16 cellular contexts compared by ENCODE assay signal in the genomic region with DNA sequence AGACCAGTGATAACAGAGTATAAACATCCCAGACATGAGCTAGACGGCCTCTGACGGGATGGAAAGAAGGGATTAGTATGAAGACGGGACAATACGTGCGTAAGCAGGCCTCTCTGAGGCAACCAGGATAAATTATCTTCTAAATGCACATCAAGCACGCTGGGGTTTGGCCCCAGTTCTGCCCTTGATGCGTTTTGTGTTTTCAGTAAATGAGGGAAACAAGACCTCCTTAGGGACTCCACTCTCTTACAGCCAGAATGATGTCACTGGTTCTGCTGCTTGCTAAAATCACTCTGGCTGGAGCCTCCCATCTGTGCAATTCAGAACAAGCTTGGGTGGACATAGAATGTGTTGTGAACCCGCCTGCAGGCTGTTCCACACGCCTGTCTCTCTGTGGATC.
DNase-seq lines count a peak whose midpoint lies in the region; ATAC-seq and TF ChIP-seq lines count a peak whose summit lies in the region.
"Had no signal": no experiment of that assay in that cellular context is flagged by ENCODE, and none has a peak within 500 bp of the region (broad histone marks: within the 10 kb centered on the region; RNA-seq: fewer than 3 reads in every experiment).

No MANE protein-coding gene starts in this region.

- DNase-seq in SK-N-SH (peak; percentile 17), neuronal stem cell (ENCODE audit: low spot score) (no peak), aorta (peak; percentile 73 to 77), NCI-H524 treated with DMSO at 0.1 percent for 48 hours (lab: John Stamatoyannopoulos, UW) (no peak), HUDEP-2 (lab: John Stamatoyannopoulos, UW; ENCODE audit: unreplicated experiment in 76 of 76) (no peak)
- DNase-seq: ACHN; activated CD4-positive, alpha-beta memory T cell treated with anti-CD3 and anti-CD28 coated beads, Interleukin-2, amount 10 ng/mL, durations not matched to agents 7 days and 5 days; activated effector memory CD4-positive, alpha-beta T cell treated with anti-CD3 and anti-CD28 coated beads, Interleukin-2, amount 50 U/mL, for 16 hours; erythroblast; islet precursor cell; spleen; T1000 had no signal

- no peak overlapping the region for H3K18ac ChIP-seq in neuronal stem cell (ENCODE audit: low read length)

- H2BK12ac ChIP-seq in neuronal stem cell (ENCODE audit: low read length) = no peak overlapping the region

- H4K91ac ChIP-seq in neuronal stem cell (ENCODE audit: low read depth, low read length, poor library complexity) = no peak overlapping the region

- H3K4me2 ChIP-seq in SK-N-SH = no peak overlapping the region
- H3K4me2 ChIP-seq in neuronal stem cell (ENCODE audit: insufficient read depth, low read length, poor library complexity, severe bottlenecking) = no peak overlapping the region

- H3K36me3 ChIP-seq in SK-N-SH (replicated peaks in 1 of 2; ENCODE audit: control insufficient read depth in 1 of 2, insufficient read depth in 2 of 2, low read length in 1 of 2) = no peaks in the 10 kb centered on the region
- no peaks in the 10 kb centered on the region for H3K36me3 ChIP-seq in gastroesophageal sphincter
- H3K36me3 ChIP-seq in neuronal stem cell (replicated peaks in 1 of 2; ENCODE audit: control insufficient read depth in 2 of 2, insufficient read depth in 2 of 2, low read length in 2 of 2) = no peaks in the 10 kb centered on the region
- H3K36me3 ChIP-seq in aorta (ENCODE audit: control insufficient read depth in 1 of 2, insufficient read depth in 2 of 2, low read length in 1 of 2) = no peaks in the 10 kb centered on the region
- H3K36me3 ChIP-seq: spleen, vagina had no signal

- H3K4me3 ChIP-seq in SK-N-SH (ENCODE audit: low read depth in 2 of 2, low read length in 1 of 2) = no peak overlapping the region
- no peak overlapping the region for H3K4me3 ChIP-seq in gastroesophageal sphincter
- H3K4me3 ChIP-seq in neuronal stem cell (ENCODE audit: low read length in 2 of 2) = no peak overlapping the region
- no peak overlapping the region for H3K4me3 ChIP-seq in aorta (ENCODE audit: low read length in 2 of 2)
- H3K4me3 ChIP-seq: spleen, vagina had no signal

- H2AK5ac ChIP-seq in neuronal stem cell (ENCODE audit: low read depth, low read length) = no peak overlapping the region

- H3K9me3 ChIP-seq in SK-N-SH (no peaks in the 10 kb centered on the region), gastroesophageal sphincter (no peaks in the 10 kb centered on the region), neuronal stem cell (replicated peaks in 1 of 2; ENCODE audit: control insufficient read depth in 2 of 2, insufficient read depth in 1 of 2, low read depth in 1 of 2, low read length in 2 of 2) (no peaks in the 10 kb centered on the region), aorta (ENCODE audit: control insufficient read depth, low read length) (no peaks in the 10 kb centered on the region)
- H3K9me3 ChIP-seq: spleen, vagina had no signal

- H4K8ac ChIP-seq in neuronal stem cell (ENCODE audit: low read depth, low read length) = no peak overlapping the region

- no peak for TF ChIP-seq POLR2A in gastroesophageal sphincter (IDR thresholded peaks at IDR 0.05)

- TF ChIP-seq RAD21 in SK-N-SH (IDR thresholded peaks at IDR 0.05; ENCODE audit: low read length) = no peak

- H3K9ac ChIP-seq in SK-N-SH = no peak overlapping the region
- no peak overlapping the region for H3K9ac ChIP-seq in neuronal stem cell (ENCODE audit: low read depth, low read length, poor library complexity)

- POLR2A ChIA-PET in SK-N-SH (lab: Yijun Ruan, JAX) = no interaction called here

- H3K4ac ChIP-seq in neuronal stem cell (ENCODE audit: low read length) = no peak overlapping the region

- H3K23ac ChIP-seq in neuronal stem cell (ENCODE audit: low read depth, low read length, poor library complexity) = no peak overlapping the region

- H3K4me1 ChIP-seq in SK-N-SH (ENCODE audit: control insufficient read depth in 1 of 2, insufficient read depth in 2 of 2, low read depth in 1 of 2, low read length in 1 of 2) (peaks cover 14 to 17% of the 10 kb centered on the region in 2 experiments; a peak in 2 of 4 replicates), gastroesophageal sphincter (peaks cover 4 to 34% (median 9%) of the 10 kb centered on the region in 3 donors), neuronal stem cell (ENCODE audit: control insufficient read depth in 2 of 2, insufficient read depth in 1 of 2, low read depth in 1 of 2, low read length in 2 of 2) (peaks cover 0 to 3% of the 10 kb centered on the region in 2 donors), aorta (ENCODE audit: control insufficient read depth in 1 of 2, insufficient read depth in 2 of 2, low read length in 2 of 2) (no peaks in the 10 kb centered on the region)
- H3K4me1 ChIP-seq: spleen had no signal

- H4K20me1 ChIP-seq in SK-N-SH (ENCODE audit: insufficient read depth) = no peaks in the 10 kb centered on the region

- 63% methylated on average over 9 of the region's 9 CpGs for WGBS in SK-N-SH (ENCODE audit: low lambda C conversion rate)
- WGBS in gastroesophageal sphincter (ENCODE audit: low coverage in 1 of 2), 2 donors = 7 to 19% methylated on average over 7 to 8 of the region's 9 CpGs
- no CpG with 5 or more reads among the region's 9 CpGs for WGBS in neuronal stem cell (ENCODE audit: extremely low coverage in 2 of 2, insufficient read length in 2 of 2, insufficient replicate concordance in 1 of 2), 2 donors
- WGBS in aorta, 2 donors = 58 to 68% methylated on average over 9 of the region's 9 CpGs

- H3K14ac ChIP-seq in neuronal stem cell (ENCODE audit: low read length) = no peak overlapping the region

- H2BK120ac ChIP-seq in neuronal stem cell (ENCODE audit: low read depth, low read length) = no peak overlapping the region

- CTCF ChIA-PET in SK-N-SH (lab: Yijun Ruan, JAX) = interaction anchor here (1.3 kb wide), 1 partner anchor 45 kb away, joined by 4 read pairs; no protein-coding TSS in a partner anchor

- no peaks in the 10 kb centered on the region for H3K9me2 ChIP-seq in SK-N-SH

- H3K79me1 ChIP-seq in neuronal stem cell (ENCODE audit: low read depth, low read length) = no peaks in the 10 kb centered on the region

- H3F3A ChIP-seq in SK-N-SH (replicated peaks; ENCODE audit: insufficient read depth) = no peaks in the 10 kb centered on the region

- H2AFZ ChIP-seq in SK-N-SH (ENCODE audit: low read depth) (no peak overlapping the region), neuronal stem cell (ENCODE audit: low read length) (peak overlapping the region; percentile 8)

- TF ChIP-seq CTCF in SK-N-SH (IDR thresholded peaks at IDR 0.05) = no peak
- peak in 1 of 4 experiments; percentile 11 for TF ChIP-seq CTCF in gastroesophageal sphincter (IDR thresholded peaks at IDR 0.05)

- H2BK15ac ChIP-seq in neuronal stem cell (ENCODE audit: low read length) = no peak overlapping the region

- H3K27ac ChIP-seq in SK-N-SH (ENCODE audit: low read depth in 2 of 2, low read length in 1 of 2) = no peak overlapping the region
- H3K27ac ChIP-seq in gastroesophageal sphincter = peak overlapping the region; percentile 65 to 77 (median 70)
- no peak overlapping the region for H3K27ac ChIP-seq in neuronal stem cell (replicated peaks; ENCODE audit: low read length)
- H3K27ac ChIP-seq in aorta (ENCODE audit: low read depth in 1 of 2, low read length in 2 of 2) = no peak overlapping the region
- H3K27ac ChIP-seq: spleen, vagina had no signal

- intact Hi-C loops in aorta (cut with DNase I) = no loop called here

- ATAC-seq in SK-N-SH treated with all-trans-retinoic acid at 6 μM for 48 hours (no peak), gastroesophageal sphincter (peak; percentile 93), aorta (ENCODE audit: low FRiP score) (peak; percentile 81), HG03571 (IDR thresholded peaks at IDR 0.05; ENCODE audit: unreplicated experiment) (no peak)

- H3K27me3 ChIP-seq in SK-N-SH (ENCODE audit: insufficient read depth) (no peaks in the 10 kb centered on the region), gastroesophageal sphincter (no peaks in the 10 kb centered on the region), neuronal stem cell (ENCODE audit: control insufficient read depth in 3 of 3, insufficient read depth in 3 of 3, low read depth in 1 of 3, low read length in 3 of 3) (no peaks in the 10 kb centered on the region), aorta (ENCODE audit: control insufficient read depth in 1 of 2, insufficient read depth in 2 of 2, low read length in 1 of 2) (no peaks in the 10 kb centered on the region)
- H3K27me3 ChIP-seq: vagina had no signal

- no peak overlapping the region for H2BK5ac ChIP-seq in neuronal stem cell (ENCODE audit: low read length)

- H3K79me2 ChIP-seq in SK-N-SH (ENCODE audit: insufficient read depth) = no peaks in the 10 kb centered on the region

- TF ChIP-seq EP300 in SK-N-SH (IDR thresholded peaks at IDR 0.05; ENCODE audit: borderline replicate concordance in 1 of 2, low read depth in 1 of 2, low read length in 1 of 2) (no peak), gastroesophageal sphincter (IDR thresholded peaks at IDR 0.05) (peak; percentile 84)

TF ChIP-seq in SK-N-SH, 30 proteins besides CTCF, POLR2A, EP300 and RAD21:
- TF ChIP-seq SIN3A (IDR thresholded peaks at IDR 0.05; ENCODE audit: borderline replicate concordance, low read depth, low read length) = no peak
- TF ChIP-seq CHD2 (IDR thresholded peaks at IDR 0.05; ENCODE audit: low read length, partially characterized antibody) = no peak
- no peak for TF ChIP-seq RXRA (IDR thresholded peaks at IDR 0.05; ENCODE audit: borderline replicate concordance, low read depth)

TF ChIP-seq in SK-N-SH treated with all-trans-retinoic acid at 6 μM for 48 hours, 23 proteins besides CTCF, POLR2A, EP300 and RAD21:
- TF ChIP-seq GLIS3 (CRISPR knock-in tag; IDR thresholded peaks at IDR 0.05) (no peak), PPARA (CRISPR knock-in tag; IDR thresholded peaks at IDR 0.05; ENCODE audit: borderline replicate concordance) (no peak), ZFP30 (CRISPR knock-in tag; IDR thresholded peaks at IDR 0.05) (no peak), ZNF565 (CRISPR knock-in tag; conservative IDR thresholded peaks at IDR 0.05; ENCODE audit: low read depth) (no peak), TCF4 (CRISPR knock-in tag; IDR thresholded peaks at IDR 0.05; ENCODE audit: borderline replicate concordance) (no peak)

Comparison
In these comparisons a context has a peak if more than half of its experiments do, and no peak if none do; other contexts are left out.
1. DNase-seq: peak in SK-N-SH (single experiment) and aorta (2 of 2); none in neuronal stem cell (single experiment), NCI-H524 treated with DMSO at 0.1 percent for 48 hours (single experiment) and HUDEP-2 (0 of 76).
2. H3K27ac ChIP-seq: peak in gastroesophageal sphincter (4 of 4); none in SK-N-SH (0 of 2), neuronal stem cell (single experiment) and aorta (0 of 2).
3. ATAC-seq: peak in gastroesophageal sphincter (single experiment) and aorta (single experiment); none in SK-N-SH treated with all-trans-retinoic acid at 6 μM for 48 hours (single experiment) and HG03571 (single experiment).